Comparison of ENCODE assay signal across 21 cellular contexts in the genomic region with DNA sequence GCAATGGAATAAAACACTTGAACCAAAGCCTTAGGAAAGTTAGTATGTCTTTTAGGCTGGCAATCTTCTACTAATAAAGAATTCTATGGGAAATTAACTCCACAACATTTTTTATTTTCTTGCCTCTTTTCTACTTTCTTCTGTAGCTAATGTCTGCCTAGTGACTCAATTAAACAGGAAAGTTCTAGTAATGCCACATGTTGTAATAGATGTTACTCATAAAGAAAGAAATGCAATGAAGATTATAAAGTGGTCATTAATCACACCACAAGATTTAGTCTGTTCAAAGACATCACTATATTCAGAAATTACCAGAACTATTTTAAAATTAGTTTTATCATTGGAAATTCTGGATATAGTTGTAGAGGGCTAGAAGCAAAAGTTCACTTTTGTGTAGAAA.
"Had no signal": no experiment of that assay in that cellular context is flagged by ENCODE, and none has a peak within 500 bp of the region (broad histone marks: within the 10 kb centered on the region; RNA-seq: fewer than 3 reads in every experiment).

No MANE protein-coding gene starts in this region.

- H3K4me1 ChIP-seq: breast epithelium, right lobe of liver had no signal

- H3K27ac ChIP-seq: breast epithelium, right lobe of liver, tibial nerve had no signal

- H3K36me3 ChIP-seq: breast epithelium, right lobe of liver, tibial nerve had no signal

- H3K27me3 ChIP-seq: breast epithelium, right lobe of liver, tibial nerve had no signal

- ATAC-seq: activated naive CD8-positive, alpha-beta T cell treated with anti-CD3 and anti-CD28 coated beads, Interleukin-2, amount 50 U/mL, for 24 hours; activated T-helper 17 cell treated with anti-CD3 and anti-CD28 coated beads, Interleukin-2, amount 50 U/mL, for 72 hours; left cardiac atrium; left ventricle myocardium superior; right lobe of liver; WTC11 had no signal

- DNase-seq: activated CD4-positive, alpha-beta memory T cell treated with anti-CD3 and anti-CD28 coated beads, Interleukin-2, amount 10 ng/mL, durations not matched to agents 7 days and 5 days; activated CD4-positive, alpha-beta T cell treated with anti-CD3 and anti-CD28 coated beads for 1 hour; activated CD4-positive, alpha-beta T cell treated with anti-CD3 and anti-CD28 coated beads, Interleukin-2, amount 10 ng/mL, durations not matched to agents 7 days and 5 days; activated CD8-positive, alpha-beta memory T cell treated with anti-CD3 and anti-CD28 coated beads, Interleukin-2, amount 50 U/mL, for 48 hours; activated naive CD8-positive, alpha-beta T cell treated with anti-CD3 and anti-CD28 coated beads, Interleukin-2, amount 50 U/mL, for 24 hours; activated T-cell treated with anti-CD3 and anti-CD28 coated beads, Interleukin-2, amount 50 U/mL, for 24 hours; dermis blood vessel endothelial cell; effector CD4-positive, alpha-beta T cell; foreskin fibroblast; head of caudate nucleus; hippocampal formation; left cardiac atrium; left ventricle myocardium superior; posterior cingulate gyrus; right lobe of liver; stimulated activated naive CD4-positive, alpha-beta T cell; T-helper 9 cell had no signal

- H3K4me3 ChIP-seq: breast epithelium, right lobe of liver, tibial nerve had no signal

- H3K9me3 ChIP-seq: breast epithelium, right lobe of liver had no signal
